ENCODE assay signal across 9 cellular contexts in genomic region chr1:21397813-21398188, GRCh38. TPM values are rescaled to one million over a fixed set of nuclear protein-coding genes. Genes with fewer than 3 reads are reported as not detected.
DNase-seq lines count a peak whose midpoint lies in the region; ATAC-seq and TF ChIP-seq lines count a peak whose summit lies in the region.
"Had no signal": no experiment of that assay in that cellular context is flagged by ENCODE, and none has a peak within 500 bp of the region (broad histone marks: within the 10 kb centered on the region; RNA-seq: fewer than 3 reads in every experiment).

No MANE protein-coding gene starts in this region.

- no peaks in the 10 kb centered on the region for H3K9me3 ChIP-seq in testis
- H3K9me3 ChIP-seq in breast epithelium: no peaks in the 10 kb centered on the region

- WGBS in testis, 2 donors: 32 to 37% methylated on average over 15 of the region's 15 CpGs

- no peak overlapping the region for H3K27ac Mint-ChIP-seq in WTC11

- no peaks in the 10 kb centered on the region for H3K9me3 Mint-ChIP-seq in WTC11

- no peaks in the 10 kb centered on the region for H3K36me3 Mint-ChIP-seq in WTC11

- H3K4me3 Mint-ChIP-seq in WTC11: no peak overlapping the region

- peaks cover 7% of the 10 kb centered on the region for H3K27me3 Mint-ChIP-seq in WTC11 (ENCODE audit: low read depth)

- H3K27me3 ChIP-seq in testis (no peaks in the 10 kb centered on the region), breast epithelium (no peaks in the 10 kb centered on the region)

- ATAC-seq in WTC11: peak; percentile 93
- no peak for ATAC-seq in GM18907 (IDR thresholded peaks at IDR 0.05; ENCODE audit: unreplicated experiment)
- ATAC-seq in HG03025 (IDR thresholded peaks at IDR 0.05; ENCODE audit: low FRiP score, unreplicated experiment): no peak

- no peaks in the 10 kb centered on the region for H3K4me1 ChIP-seq in testis
- no peaks in the 10 kb centered on the region for H3K4me1 ChIP-seq in breast epithelium

- CTCF ChIA-PET in WTC11 (lab: Charles Lee): no interaction called here

- TF ChIP-seq POLR2A in testis (IDR thresholded peaks at IDR 0.05) (no peak), breast epithelium (IDR thresholded peaks at IDR 0.05) (no peak)

- TF ChIP-seq CTCF in WTC11 (IDR thresholded peaks at IDR 0.05) (no peak), testis (IDR thresholded peaks at IDR 0.05) (no peak), breast epithelium (IDR thresholded peaks at IDR 0.05) (no peak)

- POLR2A ChIA-PET in WTC11 (lab: Charles Lee): no interaction called here

- intact Hi-C loops in testis (cut with DNase I; ENCODE audit: low total_unique reads) (no loop called here), breast epithelium (cut with DNase I; ENCODE audit: low total_unique reads) (no loop called here)

- no peaks in the 10 kb centered on the region for H3K36me3 ChIP-seq in testis (ENCODE audit: low read depth, missing control alignments)
- no peaks in the 10 kb centered on the region for H3K36me3 ChIP-seq in breast epithelium

- DNase-seq in activated CD8-positive, alpha-beta memory T cell treated with anti-CD3 and anti-CD28 coated beads for 24 hours: peak; percentile 63
- DNase-seq in activated CD8-positive, alpha-beta memory T cell treated with anti-CD3 and anti-CD28 coated beads, Interleukin-2, amount 50 U/mL, for 4 hours: no peak
- peak; percentile 53 for DNase-seq in WTC11 (ENCODE audit: low spot score)
- peak; percentile 23 for DNase-seq in iPS DF 19.7 (ENCODE audit: low read depth, low spot score)
- peak; percentile 52 for DNase-seq in testis
- no peak for DNase-seq in breast epithelium (ENCODE audit: low spot score in 2 of 2)
- DNase-seq: erythroblast had no signal

- H3K27ac ChIP-seq in testis: no peak overlapping the region
- H3K27ac ChIP-seq in breast epithelium: no peak overlapping the region

- H3K4me1 Mint-ChIP-seq in WTC11: peaks cover 19% of the 10 kb centered on the region

- H3K4me3 ChIP-seq in testis: peak overlapping the region; percentile 22 to 40
- H3K4me3 ChIP-seq in breast epithelium: no peak overlapping the region

TF ChIP-seq in WTC11, 78 proteins besides CTCF, POLR2A, EP300 and RAD21:
- TF ChIP-seq NR3C1 (CRISPR knock-in tag; conservative IDR thresholded peaks at IDR 0.05; ENCODE audit: low read depth) (no peak), CREB1 (CRISPR knock-in tag; IDR thresholded peaks at IDR 0.05) (no peak), ZMAT4 (CRISPR knock-in tag; IDR thresholded peaks at IDR 0.05) (no peak), ATF1 (CRISPR knock-in tag; IDR thresholded peaks at IDR 0.05) (no peak), MYBL2 (CRISPR knock-in tag; IDR thresholded peaks at IDR 0.05) (no peak), GRHL2 (CRISPR knock-in tag; IDR thresholded peaks at IDR 0.05; ENCODE audit: insufficient replicate concordance, severe bottlenecking) (no peak), STAT6 (CRISPR knock-in tag; conservative IDR thresholded peaks at IDR 0.05; ENCODE audit: low read depth) (no peak), PRRX2 (CRISPR knock-in tag; IDR thresholded peaks at IDR 0.05) (no peak), ZNF423 (CRISPR knock-in tag; IDR thresholded peaks at IDR 0.05) (no peak), ZBTB43 (CRISPR knock-in tag; IDR thresholded peaks at IDR 0.05) (no peak), SP1 (CRISPR knock-in tag; conservative IDR thresholded peaks at IDR 0.05) (no peak)

RNA-seq across cellular contexts. Expression of gene NBPF3, which starts 42.1 kb away (rescaled TPM):
- total RNA-seq in WTC11 (2021) (17.2 to 21.4 TPM (median 17.4 TPM) in 3 replicates), testis (10 to 100 TPM; 38.3 to 42.0 TPM), breast epithelium (10 to 100 TPM; 13.8 to 22.3 (median 20.6) TPM)
- polyA plus RNA-seq in testis (ENCODE audit: insufficient read depth, low read depth, low replicate concordance): 49.1 TPM

Comparison
In these comparisons a context has a peak if more than half of its experiments do, and no peak if none do; other contexts are left out.
1. DNase-seq: peak in activated CD8-positive, alpha-beta memory T cell treated with anti-CD3 and anti-CD28 coated beads for 24 hours (single experiment), WTC11 (single experiment), iPS DF 19.7 (single experiment) and testis (single experiment); none in activated CD8-positive, alpha-beta memory T cell treated with anti-CD3 and anti-CD28 coated beads, Interleukin-2, amount 50 U/mL, for 4 hours (single experiment) and breast epithelium (0 of 2).
2. H3K4me3 ChIP-seq: peak in testis (2 of 2); none in breast epithelium (0 of 3).